ENCODE assay signal across 20 cellular contexts in genomic region chr1:234429434-234429806, GRCh38. TPM values are rescaled to one million over a fixed set of nuclear protein-coding genes. Genes with fewer than 3 reads are reported as not detected.
A peak's percentile ranks its signal among the peaks of the same experiment; 100 is the strongest.
DNase-seq lines count a peak whose midpoint lies in the region; ATAC-seq, FAIRE-seq and TF ChIP-seq lines count a peak whose summit lies in the region.
"Had no signal": no experiment of that assay in that cellular context is flagged by ENCODE, and none has a peak within 500 bp of the region (broad histone marks: within the 10 kb centered on the region; RNA-seq: fewer than 3 reads in every experiment).

No MANE protein-coding gene starts in this region.

- no peak for TF ChIP-seq RAD21 in K562 (CRISPR knock-in tag; conservative IDR thresholded peaks at IDR 0.05 in 1 of 2, IDR thresholded peaks at IDR 0.05 in 1 of 2)

- TF ChIP-seq POLR2A in K562 (conservative IDR thresholded peaks at IDR 0.05), result no peak
- no peak for TF ChIP-seq POLR2A in breast epithelium (IDR thresholded peaks at IDR 0.05)

- TF ChIP-seq CTCF in Panc1 (IDR thresholded peaks at IDR 0.05), result no peak
- no peak for TF ChIP-seq CTCF in K562 (IDR thresholded peaks at IDR 0.05 in 2 of 3, conservative IDR thresholded peaks at IDR 0.05 in 1 of 3; ENCODE audit: insufficient read depth in 2 of 3, low read depth in 1 of 3, low read length in 3 of 3)
- no peak for TF ChIP-seq CTCF in breast epithelium (IDR thresholded peaks at IDR 0.05)

- peaks cover 9 to 21% of the 10 kb centered on the region in 2 donors for H3K36me3 Mint-ChIP-seq in activated T-cell treated with anti-CD3 and anti-CD28 coated beads, Interleukin-2, amount 50 U/mL, for 72 hours (ENCODE audit: insufficient read depth in 2 of 2)
- peaks cover 91% of the 10 kb centered on the region for H3K36me3 Mint-ChIP-seq in activated T-cell treated with anti-CD3 and anti-CD28 coated beads, Interleukin-2, amount 50 U/mL, for 24 hours (ENCODE audit: low read depth)

- FAIRE-seq in K562 (lab: Jason Lieb, UNC), result no peak
- FAIRE-seq: GM12891, H54 had no signal

- no peak overlapping the region for H3K4me3 Mint-ChIP-seq in activated T-cell treated with anti-CD3 and anti-CD28 coated beads, Interleukin-2, amount 50 U/mL, for 72 hours
- no peak overlapping the region for H3K4me3 Mint-ChIP-seq in activated T-cell treated with anti-CD3 and anti-CD28 coated beads, Interleukin-2, amount 50 U/mL, for 24 hours
- H3K4me3 Mint-ChIP-seq: CD14-positive monocyte; CD4-positive, alpha-beta memory T cell; GM23338 had no signal

- H3K27ac Mint-ChIP-seq in activated T-cell treated with anti-CD3 and anti-CD28 coated beads, Interleukin-2, amount 50 U/mL, for 72 hours, result peak overlapping the region; percentile 65
- no peak overlapping the region for H3K27ac Mint-ChIP-seq in activated T-cell treated with anti-CD3 and anti-CD28 coated beads, Interleukin-2, amount 50 U/mL, for 24 hours
- H3K27ac Mint-ChIP-seq: GM23338 had no signal

- H3K4me2 ChIP-seq in K562 (ENCODE audit: insufficient read depth, low read length), result no peak overlapping the region
- H3K4me2 ChIP-seq: BLaER1, GM23338 had no signal

- no peak for DNase-seq in activated T-cell treated with anti-CD3 and anti-CD28 coated beads, Interleukin-2, amount 50 U/mL, for 72 hours
- DNase-seq in activated T-cell treated with anti-CD3 and anti-CD28 coated beads, Interleukin-2, amount 50 U/mL, for 24 hours, result no peak
- no peak for DNase-seq in Panc1 (ENCODE audit: low read depth, low spot score)
- DNase-seq in K562 (ENCODE audit: extremely low read depth in 1 of 4, low spot score in 3 of 4), result no peak
- DNase-seq in breast epithelium (ENCODE audit: low spot score in 2 of 2), result no peak
- DNase-seq in D341Med (ENCODE audit: low spot score), result no peak
- DNase-seq: 8988T; Calu3; CD4-positive, alpha-beta memory T cell; DMS 273 treated with DMSO at 0.1 percent for 48 hours; DMS53; DND-41; EL; HCEC 1CT had no signal

- no peak overlapping the region for H3K27ac ChIP-seq in Panc1 (ENCODE audit: low read length)
- H3K27ac ChIP-seq in K562 (ENCODE audit: extremely low read depth, low read depth, low read length), result no peak overlapping the region
- no peak overlapping the region for H3K27ac ChIP-seq in breast epithelium
- H3K27ac ChIP-seq: BLaER1 had no signal

- 81% methylated on average over 5 of the region's 5 CpGs for WGBS in K562 (ENCODE audit: insufficient coverage, low coverage, missing lambda C conversion rate)

- intact Hi-C loops in Panc1 (cut with micrococcal nuclease; ENCODE audit: unreplicated experiment), result no loop called here
- intact Hi-C loops in K562 (cut with micrococcal nuclease), result no loop called here
- intact Hi-C loops in breast epithelium (cut with DNase I; ENCODE audit: low total_unique reads), result no loop called here

- no peaks in the 10 kb centered on the region for H3K9me3 Mint-ChIP-seq in activated T-cell treated with anti-CD3 and anti-CD28 coated beads, Interleukin-2, amount 50 U/mL, for 72 hours
- H3K9me3 Mint-ChIP-seq in activated T-cell treated with anti-CD3 and anti-CD28 coated beads, Interleukin-2, amount 50 U/mL, for 24 hours, result no peaks in the 10 kb centered on the region
- H3K9me3 Mint-ChIP-seq: CD14-positive monocyte; CD4-positive, alpha-beta memory T cell; GM23338 had no signal

- H3K9me3 ChIP-seq in Panc1 (ENCODE audit: control insufficient read depth, insufficient read depth, low read depth, low read length) (no peaks in the 10 kb centered on the region), K562 (replicated peaks; ENCODE audit: control insufficient read depth, insufficient read depth, low read depth, low read length) (no peaks in the 10 kb centered on the region), breast epithelium (no peaks in the 10 kb centered on the region)
- H3K9me3 ChIP-seq: BLaER1 had no signal

- no peaks in the 10 kb centered on the region for H3K79me2 ChIP-seq in K562 (ENCODE audit: control insufficient read depth, insufficient read depth, low read length)

- H3K9ac ChIP-seq in K562 (ENCODE audit: insufficient read depth in 1 of 2, low read depth in 2 of 2, low read length in 2 of 2), result no peak overlapping the region
- H3K9ac ChIP-seq: BLaER1 had no signal

- no peaks in the 10 kb centered on the region for H4K20me1 ChIP-seq in K562 (replicated peaks; ENCODE audit: control insufficient read depth, insufficient read depth, low read length)

- CTCF ChIA-PET in Panc1 (lab: Charles Lee) (no interaction called here), K562 (lab: Yijun Ruan, JAX; ENCODE audit: low intra/inter-chr PET ratio) (no interaction called here)

- peaks cover 42% of the 10 kb centered on the region for H3K36me3 ChIP-seq in Panc1 (ENCODE audit: control insufficient read depth, insufficient read depth, low read length)
- peaks cover 31% of the 10 kb centered on the region; the same call in 1 of the 3 replicates for H3K36me3 ChIP-seq in K562 (ENCODE audit: control insufficient read depth, insufficient read depth, low read length)
- H3K36me3 ChIP-seq in breast epithelium, result no peaks in the 10 kb centered on the region

- H3K27me3 ChIP-seq in Panc1 (ENCODE audit: control insufficient read depth, insufficient read depth, low read length), result no peaks in the 10 kb centered on the region
- H3K27me3 ChIP-seq in K562 (ENCODE audit: control insufficient read depth in 2 of 2, insufficient read depth in 2 of 2, low read length in 2 of 2), result no peaks in the 10 kb centered on the region
- H3K27me3 ChIP-seq in breast epithelium, result no peaks in the 10 kb centered on the region
- H3K27me3 ChIP-seq: BLaER1 had no signal

- no peak for TF ChIP-seq EP300 in K562 (IDR thresholded peaks at IDR 0.05; ENCODE audit: low read length)

- H3K27me3 Mint-ChIP-seq in activated T-cell treated with anti-CD3 and anti-CD28 coated beads, Interleukin-2, amount 50 U/mL, for 72 hours (ENCODE audit: low read depth), result no peaks in the 10 kb centered on the region
- H3K27me3 Mint-ChIP-seq in activated T-cell treated with anti-CD3 and anti-CD28 coated beads, Interleukin-2, amount 50 U/mL, for 24 hours, result no peaks in the 10 kb centered on the region
- H3K27me3 Mint-ChIP-seq: CD4-positive, alpha-beta memory T cell had no signal

- in situ Hi-C loops in Panc1 (cut with HindIII; ENCODE audit: low pct_unique_long_range_greater_than_20kb, low sequenced_read_pairs) (no loop called here), K562 (cut with MboI) (no loop called here)

- H3K4me3 ChIP-seq in Panc1 (ENCODE audit: low read depth in 2 of 2, low read length in 2 of 2) (no peak overlapping the region), K562 (no peak overlapping the region), breast epithelium (no peak overlapping the region)
- H3K4me3 ChIP-seq: BLaER1, GM23338 had no signal

- no peak for ATAC-seq in activated T-cell treated with anti-CD3 and anti-CD28 coated beads, Interleukin-2, amount 50 U/mL, for 72 hours (replicated peaks in 1 of 2)
- ATAC-seq in Panc1, result no peak
- no peak for ATAC-seq in K562
- ATAC-seq in HG02973 (IDR thresholded peaks at IDR 0.05; ENCODE audit: unreplicated experiment), result no peak
- ATAC-seq: GM23338 had no signal

- TSS peak; percentile 46 for BruUV-seq in Panc1 (replicated peaks; lab: Mats Ljungman, UMichigan)
- no TSS peak for BruUV-seq in K562 (replicated peaks; lab: Mats Ljungman, UMichigan)

- H2AFZ ChIP-seq in K562 (ENCODE audit: low read depth, low read length), result no peak overlapping the region
- H2AFZ ChIP-seq: GM23338 had no signal

- H3K9me1 ChIP-seq in K562 (ENCODE audit: control insufficient read depth, insufficient read depth, low read length), result no peaks in the 10 kb centered on the region

- POLR2A ChIA-PET in Panc1 (lab: Charles Lee), result no interaction called here
- POLR2A ChIA-PET in K562 (lab: Yijun Ruan, JAX), result no interaction called here

- H3K4me1 ChIP-seq in Panc1 (ENCODE audit: control insufficient read depth, insufficient read depth, low read length) (no peaks in the 10 kb centered on the region), K562 (replicated peaks in 1 of 2; ENCODE audit: control insufficient read depth in 2 of 2, insufficient read depth in 2 of 2, low read length in 2 of 2) (peaks cover 0 to 11% of the 10 kb centered on the region in 2 experiments; a peak in 3 of 5 replicates), breast epithelium (no peaks in the 10 kb centered on the region)
- H3K4me1 ChIP-seq: BLaER1 had no signal

- H3K4me1 Mint-ChIP-seq in activated T-cell treated with anti-CD3 and anti-CD28 coated beads, Interleukin-2, amount 50 U/mL, for 72 hours (ENCODE audit: low read depth), result peaks cover 17% of the 10 kb centered on the region
- peaks cover 10% of the 10 kb centered on the region for H3K4me1 Mint-ChIP-seq in activated T-cell treated with anti-CD3 and anti-CD28 coated beads, Interleukin-2, amount 50 U/mL, for 24 hours (ENCODE audit: low read depth)
- H3K4me1 Mint-ChIP-seq: CD4-positive, alpha-beta memory T cell; GM23338 had no signal

RNA-seq across cellular contexts. Expression of gene TARBP1, which starts 49.6 kb away (rescaled TPM):
- 10 to 100 TPM; 49.6 to 63.0 TPM for total RNA-seq in activated T-cell treated with anti-CD3 and anti-CD28 coated beads, Interleukin-2, amount 50 U/mL, for 72 hours
- 45.0 TPM for total RNA-seq in Panc1 (2021; ENCODE audit: unreplicated experiment)
- polyA plus RNA-seq in Panc1 (2012; ENCODE audit: insufficient read length), result 28.9 TPM
- total RNA-seq in K562 (2011; cell fraction: chromatin; rRNA removed; ENCODE audit: low replicate concordance), result 26.2 and 82.6 TPM in 2 replicates
- 15.0 and 20.9 TPM in 2 replicates for total RNA-seq in K562 (2011; cell fraction: nucleolus; rRNA removed)
- 28.7 and 45.3 TPM in 2 replicates for total RNA-seq in K562 (2011; cell fraction: nucleoplasm; rRNA removed)
- 15.3 and 16.1 TPM in 2 replicates for total RNA-seq in K562 (2014; rRNA removed)
- total RNA-seq in K562 (2014; rRNA removed; fragmentation: Illumina TruSeq; extraction: Trizol), result 25.0 and 28.0 TPM in 2 replicates
- 23.1 and 26.5 TPM in 2 replicates for total RNA-seq in K562 (2015; rRNA removed; fragmentation: Illumina TruSeq; extraction: Trizol)
- total RNA-seq in K562 (2021), result 15.6 and 18.6 TPM in 2 replicates
- polyA plus RNA-seq in K562 (2011; rRNA removed), result 48.0 and 66.5 TPM in 2 replicates
- polyA plus RNA-seq in K562 (2011; cell fraction: cytosol; rRNA removed), result 12.4 and 31.8 TPM in 2 replicates
- polyA plus RNA-seq in K562 (2011; cell fraction: nucleus; rRNA removed), result 84.2 and 119 TPM in 2 replicates
- polyA plus RNA-seq in K562 (2012), result 14.6 and 30.8 TPM in 2 replicates
- 20.5 and 22.9 TPM in 2 replicates for polyA plus RNA-seq in K562 (2014; fragmentation: Illumina TruSeq; extraction: Trizol)
- 10 to 100 TPM in 1 of 2 experiments, 1 to 10 TPM in 1; 8.8 to 10.4 TPM for polyA plus RNA-seq in K562 (2014; fragmentation: Nextera tagmentation; extraction: Ambion mirVana)
- polyA plus RNA-seq in K562 (2014; rRNA removed), result 24.3 and 29.5 TPM in 2 replicates
- 27.7 and 45.5 TPM in 2 replicates for polyA minus RNA-seq in K562 (2011; rRNA and poly(A)+ RNA removed)
- 10.1 and 19.2 TPM in 2 replicates for polyA minus RNA-seq in K562 (2011; cell fraction: cytosol; rRNA and poly(A)+ RNA removed)
- 19.0 and 38.9 TPM in 2 replicates for polyA minus RNA-seq in K562 (2011; cell fraction: nucleus; rRNA and poly(A)+ RNA removed)
- total RNA-seq in breast epithelium, result 10 to 100 TPM; 12.3 to 39.2 (median 32.1) TPM

RNA-seq across cellular contexts. Expression of gene COA6, which starts 56.2 kb away (rescaled TPM):
- 10 to 100 TPM; 55.3 to 58.2 TPM for total RNA-seq in activated T-cell treated with anti-CD3 and anti-CD28 coated beads, Interleukin-2, amount 50 U/mL, for 72 hours
- total RNA-seq in Panc1 (2021; ENCODE audit: unreplicated experiment), result 50.1 TPM
- 34.4 TPM for polyA plus RNA-seq in Panc1 (2012; ENCODE audit: insufficient read length)
- total RNA-seq in K562 (2011; cell fraction: chromatin; rRNA removed; ENCODE audit: low replicate concordance), result 11.0 and 11.3 TPM in 2 replicates
- total RNA-seq in K562 (2011; cell fraction: nucleolus; rRNA removed), result 18.5 and 22.6 TPM in 2 replicates
- 18.0 and 19.1 TPM in 2 replicates for total RNA-seq in K562 (2011; cell fraction: nucleoplasm; rRNA removed)
- 92.1 and 131 TPM in 2 replicates for total RNA-seq in K562 (2014; rRNA removed)
- total RNA-seq in K562 (2014; rRNA removed; fragmentation: Illumina TruSeq; extraction: Trizol), result 134 and 151 TPM in 2 replicates
- total RNA-seq in K562 (2015; rRNA removed; fragmentation: Illumina TruSeq; extraction: Trizol), result 155 and 158 TPM in 2 replicates
- 102 and 112 TPM in 2 replicates for total RNA-seq in K562 (2021)
- polyA plus RNA-seq in K562 (2011; rRNA removed), result 50.3 and 77.7 TPM in 2 replicates
- polyA plus RNA-seq in K562 (2011; cell fraction: cytosol; rRNA removed), result 36.7 and 39.3 TPM in 2 replicates
- 17.7 and 23.9 TPM in 2 replicates for polyA plus RNA-seq in K562 (2011; cell fraction: nucleus; rRNA removed)
- polyA plus RNA-seq in K562 (2012), result 96.2 and 170 TPM in 2 replicates
- 91.5 and 119 TPM in 2 replicates for polyA plus RNA-seq in K562 (2014; fragmentation: Illumina TruSeq; extraction: Trizol)
- 100 to 1,000 TPM; 171 to 187 TPM for polyA plus RNA-seq in K562 (2014; fragmentation: Nextera tagmentation; extraction: Ambion mirVana)
- 172 and 190 TPM in 2 replicates for polyA plus RNA-seq in K562 (2014; rRNA removed)
- polyA minus RNA-seq in K562 (2011; rRNA and poly(A)+ RNA removed), result 12.1 and 12.6 TPM in 2 replicates
- 16.4 and 25.5 TPM in 2 replicates for polyA minus RNA-seq in K562 (2011; cell fraction: cytosol; rRNA and poly(A)+ RNA removed)
- 15.6 and 20.1 TPM in 2 replicates for polyA minus RNA-seq in K562 (2011; cell fraction: nucleus; rRNA and poly(A)+ RNA removed)
- total RNA-seq in breast epithelium, result 10 to 100 TPM; 10.4 to 17.7 (median 14.6) TPM
